In genomic region chr1:224170748-224171478, GRCh38 we compare ENCODE assay signal across 1 cellular context.
TF ChIP-seq lines count a peak whose summit lies in the region.

No MANE protein-coding gene starts in this region.

TF ChIP-seq in GM12878, 131 proteins besides CTCF, POLR2A, EP300 and RAD21 (continued from another document):
- TF ChIP-seq, protein P1, sequence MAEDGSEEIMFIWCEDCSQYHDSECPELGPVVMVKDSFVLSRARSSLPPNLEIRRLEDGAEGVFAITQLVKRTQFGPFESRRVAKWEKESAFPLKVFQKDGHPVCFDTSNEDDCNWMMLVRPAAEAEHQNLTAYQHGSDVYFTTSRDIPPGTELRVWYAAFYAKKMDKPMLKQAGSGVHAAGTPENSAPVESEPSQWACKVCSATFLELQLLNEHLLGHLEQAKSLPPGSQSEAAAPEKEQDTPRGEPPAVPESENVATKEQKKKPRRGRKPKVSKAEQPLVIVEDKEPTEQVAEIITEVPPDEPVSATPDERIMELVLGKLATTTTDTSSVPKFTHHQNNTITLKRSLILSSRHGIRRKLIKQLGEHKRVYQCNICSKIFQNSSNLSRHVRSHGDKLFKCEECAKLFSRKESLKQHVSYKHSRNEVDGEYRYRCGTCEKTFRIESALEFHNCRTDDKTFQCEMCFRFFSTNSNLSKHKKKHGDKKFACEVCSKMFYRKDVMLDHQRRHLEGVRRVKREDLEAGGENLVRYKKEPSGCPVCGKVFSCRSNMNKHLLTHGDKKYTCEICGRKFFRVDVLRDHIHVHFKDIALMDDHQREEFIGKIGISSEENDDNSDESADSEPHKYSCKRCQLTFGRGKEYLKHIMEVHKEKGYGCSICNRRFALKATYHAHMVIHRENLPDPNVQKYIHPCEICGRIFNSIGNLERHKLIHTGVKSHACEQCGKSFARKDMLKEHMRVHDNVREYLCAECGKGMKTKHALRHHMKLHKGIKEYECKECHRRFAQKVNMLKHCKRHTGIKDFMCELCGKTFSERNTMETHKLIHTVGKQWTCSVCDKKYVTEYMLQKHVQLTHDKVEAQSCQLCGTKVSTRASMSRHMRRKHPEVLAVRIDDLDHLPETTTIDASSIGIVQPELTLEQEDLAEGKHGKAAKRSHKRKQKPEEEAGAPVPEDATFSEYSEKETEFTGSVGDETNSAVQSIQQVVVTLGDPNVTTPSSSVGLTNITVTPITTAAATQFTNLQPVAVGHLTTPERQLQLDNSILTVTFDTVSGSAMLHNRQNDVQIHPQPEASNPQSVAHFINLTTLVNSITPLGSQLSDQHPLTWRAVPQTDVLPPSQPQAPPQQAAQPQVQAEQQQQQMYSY (CRISPR knock-in tag; IDR thresholded peaks at IDR 0.05), result no peak
- no peak for TF ChIP-seq MXI1 (IDR thresholded peaks at IDR 0.05; ENCODE audit: low read depth, low read length)
